Comparison of ENCODE assay signal across 13 cellular contexts in the genomic region with DNA sequence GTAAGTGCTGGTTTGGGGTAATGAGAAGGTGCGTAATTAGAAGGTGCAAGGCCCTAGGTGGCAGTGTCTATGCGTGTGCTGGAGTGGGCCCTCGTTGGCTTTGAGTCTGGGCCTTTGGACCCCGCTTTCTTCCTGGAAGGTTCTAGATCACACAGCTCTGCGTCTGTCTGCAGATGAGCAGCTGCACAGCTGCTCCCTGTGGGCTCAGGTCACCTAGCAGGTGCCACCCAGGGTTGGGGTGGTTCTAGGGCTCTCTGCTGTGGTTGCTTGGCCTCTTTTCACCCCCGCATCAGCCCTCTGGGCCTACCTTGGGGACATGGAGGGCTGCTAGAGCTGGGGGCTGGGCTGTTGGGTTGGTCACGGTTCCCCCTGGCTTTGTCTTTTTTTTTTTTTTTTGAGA. TPM values are rescaled to one million over a fixed set of nuclear protein-coding genes. Genes with fewer than 3 reads are reported as not detected.
A peak's percentile ranks its signal among the peaks of the same experiment; 100 is the strongest.
DNase-seq lines count a peak whose midpoint lies in the region; ATAC-seq and TF ChIP-seq lines count a peak whose summit lies in the region.
"Had no signal": no experiment of that assay in that cellular context is flagged by ENCODE, and none has a peak within 500 bp of the region (broad histone marks: within the 10 kb centered on the region; RNA-seq: fewer than 3 reads in every experiment).

No MANE protein-coding gene starts in this region.

- H3K27ac ChIP-seq in RWPE2 (ENCODE audit: poor library complexity, severe bottlenecking) (peak overlapping the region; percentile 60), lower lobe of right lung (peak overlapping the region; percentile 81), substantia nigra (ENCODE audit: low read depth, low read length, poor library complexity, severe bottlenecking) (peak overlapping the region; percentile 42)

- 0 out of 2 replicates have a peak, but pooled peaks cover 3% of the 10 kb centered on the region for H3K36me3 ChIP-seq in RWPE2 (ENCODE audit: low read depth)
- H3K36me3 ChIP-seq in lower lobe of right lung: peaks cover 6% of the 10 kb centered on the region

- H3K4me1 Mint-ChIP-seq in activated T-cell treated with anti-CD3 and anti-CD28 coated beads, Interleukin-2, amount 50 U/mL, for 24 hours (ENCODE audit: low read depth): peaks cover 63% of the 10 kb centered on the region
- peaks cover 62% of the 10 kb centered on the region for H3K4me1 Mint-ChIP-seq in activated T-cell treated with anti-CD3 and anti-CD28 coated beads, Interleukin-2, amount 50 U/mL, for 4 hours (ENCODE audit: low read depth)

- no peak for ATAC-seq in activated T-cell treated with anti-CD3 and anti-CD28 coated beads, Interleukin-2, amount 50 U/mL, for 4 hours
- ATAC-seq in RWPE2 (ENCODE audit: low read depth): no peak
- no peak for ATAC-seq in lower lobe of right lung
- ATAC-seq: sciatic nerve had no signal

- intact Hi-C loops in lower lobe of right lung (cut with DNase I): no loop called here

- H3K9me3 Mint-ChIP-seq in activated T-cell treated with anti-CD3 and anti-CD28 coated beads, Interleukin-2, amount 50 U/mL, for 24 hours: no peaks in the 10 kb centered on the region
- H3K9me3 Mint-ChIP-seq in activated T-cell treated with anti-CD3 and anti-CD28 coated beads, Interleukin-2, amount 50 U/mL, for 4 hours: no peaks in the 10 kb centered on the region

- peaks cover 51% of the 10 kb centered on the region for H3K36me3 Mint-ChIP-seq in activated T-cell treated with anti-CD3 and anti-CD28 coated beads, Interleukin-2, amount 50 U/mL, for 24 hours (ENCODE audit: low read depth)
- H3K36me3 Mint-ChIP-seq in activated T-cell treated with anti-CD3 and anti-CD28 coated beads, Interleukin-2, amount 50 U/mL, for 4 hours (ENCODE audit: insufficient read depth): no peaks in the 10 kb centered on the region

- H3K4me3 Mint-ChIP-seq in activated T-cell treated with anti-CD3 and anti-CD28 coated beads, Interleukin-2, amount 50 U/mL, for 24 hours: no peak overlapping the region
- no peak overlapping the region for H3K4me3 Mint-ChIP-seq in activated T-cell treated with anti-CD3 and anti-CD28 coated beads, Interleukin-2, amount 50 U/mL, for 4 hours

- no peaks in the 10 kb centered on the region for H3K9me3 ChIP-seq in RWPE2 (ENCODE audit: severe bottlenecking)
- H3K9me3 ChIP-seq in lower lobe of right lung: no peaks in the 10 kb centered on the region

- H3K27me3 ChIP-seq in RWPE2 (ENCODE audit: insufficient read depth, poor library complexity, severe bottlenecking): no peaks in the 10 kb centered on the region
- no peaks in the 10 kb centered on the region for H3K27me3 ChIP-seq in lower lobe of right lung (ENCODE audit: low read depth)

- no peaks in the 10 kb centered on the region for H3K27me3 Mint-ChIP-seq in activated T-cell treated with anti-CD3 and anti-CD28 coated beads, Interleukin-2, amount 50 U/mL, for 24 hours
- H3K27me3 Mint-ChIP-seq in activated T-cell treated with anti-CD3 and anti-CD28 coated beads, Interleukin-2, amount 50 U/mL, for 4 hours (ENCODE audit: low read depth): no peaks in the 10 kb centered on the region

- peak overlapping the region; percentile 87 for H3K27ac Mint-ChIP-seq in activated T-cell treated with anti-CD3 and anti-CD28 coated beads, Interleukin-2, amount 50 U/mL, for 24 hours

- TF ChIP-seq CTCF in RWPE2 (IDR thresholded peaks at IDR 0.05; ENCODE audit: poor library complexity, severe bottlenecking): no peak
- no peak for TF ChIP-seq CTCF in lower lobe of right lung (IDR thresholded peaks at IDR 0.05)

- H3K4me1 ChIP-seq in RWPE2 (ENCODE audit: insufficient read depth, poor library complexity, severe bottlenecking): peaks cover 22% of the 10 kb centered on the region
- peaks cover 80% of the 10 kb centered on the region for H3K4me1 ChIP-seq in lower lobe of right lung

- DNase-seq in activated T-cell treated with anti-CD3 and anti-CD28 coated beads, Interleukin-2, amount 50 U/mL, for 24 hours: no peak
- no peak for DNase-seq in activated T-cell treated with anti-CD3 and anti-CD28 coated beads, Interleukin-2, amount 50 U/mL, for 4 hours
- DNase-seq in RWPE2 (ENCODE audit: low spot score) (no peak), lower lobe of right lung (no peak), substantia nigra (lab: John Stamatoyannopoulos, UW) (no peak), HK-2 (ENCODE audit: unreplicated experiment) (no peak), NCI-H2196 (lab: John Stamatoyannopoulos, UW; ENCODE audit: unreplicated experiment) (no peak), NCI-H526 treated with DMSO at 0.1 percent for 48 hours (lab: John Stamatoyannopoulos, UW) (no peak)
- DNase-seq: activated T-cell treated with anti-CD3 and anti-CD28 coated beads, Interleukin-2, amount 50 U/mL, for 48 hours; dermis blood vessel endothelial cell; GOT3; NCI-H2107 had no signal

- H3K4me3 ChIP-seq in RWPE2 (ENCODE audit: severe bottlenecking) (no peak overlapping the region), lower lobe of right lung (peak overlapping the region; percentile 21)

RNA-seq across cellular contexts. Expression of a gene that starts 10.4 kb away (rescaled TPM):
- 10 to 100 TPM; 31.3 to 36.6 (median 32.5) TPM for total RNA-seq in activated T-cell treated with anti-CD3 and anti-CD28 coated beads, Interleukin-2, amount 50 U/mL, for 4 hours
- 15.4 TPM for total RNA-seq in lower lobe of right lung
